ENCODE assay signal across 25 cellular contexts in the genomic region with DNA sequence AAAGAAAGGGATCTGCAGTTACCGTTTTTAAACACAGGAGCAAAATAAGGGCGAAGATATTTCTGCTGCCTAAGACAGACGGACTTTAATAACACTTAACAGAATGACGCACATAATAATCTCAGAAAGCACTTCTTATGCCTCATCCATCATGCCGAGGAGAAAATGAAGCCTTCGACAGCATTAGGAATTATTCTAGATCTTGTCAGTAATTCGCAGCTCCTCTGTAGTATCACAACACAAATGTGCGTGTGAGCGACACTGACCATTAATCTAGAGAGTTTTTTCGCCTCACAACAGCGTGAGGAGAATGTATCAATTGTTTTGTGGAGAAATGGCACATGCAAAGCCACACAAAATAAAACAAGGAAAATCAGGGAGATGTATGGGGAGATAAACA.
"Had no signal": no experiment of that assay in that cellular context is flagged by ENCODE, and none has a peak within 500 bp of the region (broad histone marks: within the 10 kb centered on the region; RNA-seq: fewer than 3 reads in every experiment).

No MANE protein-coding gene starts in this region.

- H3K4me1 Mint-ChIP-seq: immature natural killer cell had no signal

- H3K27ac ChIP-seq: left lung, lower lobe of right lung, ovary, skin epidermis, suprapubic skin, thoracic aorta, tibial nerve, upper lobe of left lung had no signal

- H3K4me1 ChIP-seq: left lung, lower lobe of right lung, upper lobe of left lung had no signal

- H3K4me3 Mint-ChIP-seq: immature natural killer cell; naive thymus-derived CD8-positive, alpha-beta T cell; nephron progenitor cell; stimulated activated naive CD8-positive, alpha-beta T cell treated with anti-CD3 and anti-CD28 coated beads, Interleukin-15, Interleukin-2, amounts not matched to agents 100 ng/mL and 50 ng/mL, for 24 hours had no signal

- ATAC-seq: left colon; left lung; lower lobe of right lung; naive thymus-derived CD8-positive, alpha-beta T cell; right cardiac atrium; sciatic nerve had no signal

- H3K27ac Mint-ChIP-seq: immature natural killer cell; naive thymus-derived CD8-positive, alpha-beta T cell; nephron progenitor cell; progenitor cell of endocrine pancreas; stimulated activated naive CD8-positive, alpha-beta T cell treated with anti-CD3 and anti-CD28 coated beads, Interleukin-15, Interleukin-2, amounts not matched to agents 100 ng/mL and 50 ng/mL, for 24 hours had no signal

- H3K9me3 Mint-ChIP-seq: nephron progenitor cell; stimulated activated naive CD8-positive, alpha-beta T cell treated with anti-CD3 and anti-CD28 coated beads, Interleukin-15, Interleukin-2, amounts not matched to agents 100 ng/mL and 50 ng/mL, for 24 hours had no signal

- H3K36me3 ChIP-seq: left lung, lower lobe of right lung, ovary, suprapubic skin, thoracic aorta, tibial nerve, upper lobe of left lung had no signal

- H3K27me3 ChIP-seq: ovary, upper lobe of left lung had no signal

- DNase-seq: hypothalamus; immature natural killer cell; kidney; left colon; left lung; lower lobe of right lung; mammary epithelial cell; mesenchymal stem cell; naive thymus-derived CD8-positive, alpha-beta T cell; nephron progenitor cell; ovary; right cardiac atrium; stimulated activated CD4-positive, alpha-beta T cell treated with anti-CD3 and anti-CD28 coated beads, Interleukin-12 subunit alpha, Interleukin-12 subunit beta, amount 100 ng/mL, for 4 hours; stimulated activated CD4-positive, alpha-beta T cell treated with anti-CD3 and anti-CD28 coated beads, Interleukin-15, amount 100 ng/mL, for 24 hours; stimulated activated CD4-positive, alpha-beta T cell treated with anti-CD3 and anti-CD28 coated beads, Interleukin-2, amount 100 ng/mL, for 24 hours; stimulated activated CD4-positive, alpha-beta T cell treated with anti-CD3 and anti-CD28 coated beads, Interleukin-4, amount 100 ng/mL, for 1 hour; stimulated activated naive CD4-positive, alpha-beta T cell; upper lobe of left lung had no signal

- H3K4me3 ChIP-seq: left lung, lower lobe of right lung, ovary, skin epidermis, suprapubic skin, thoracic aorta, tibial nerve, upper lobe of left lung had no signal

- H3K36me3 Mint-ChIP-seq: immature natural killer cell; naive thymus-derived CD8-positive, alpha-beta T cell had no signal

- H3K9me3 ChIP-seq: left lung, lower lobe of right lung, ovary, suprapubic skin, thoracic aorta, tibial nerve, upper lobe of left lung had no signal
